In genomic region chr1:206635080-206635982, GRCh38 we compare ENCODE assay signal across 1 cellular context.
TF ChIP-seq lines count a peak whose summit lies in the region.

TSS of gene DYRK3 (plus strand) at chr1:206635536. CDS start at chr1:206635704, 168 bp downstream.

TF ChIP-seq in HEK293, 187 proteins besides CTCF, POLR2A, EP300 and RAD21 (continued from another document and continues in another):
- no peak for TF ChIP-seq ZNF280D (tag by site-specific recombination; IDR thresholded peaks at IDR 0.05)
- TF ChIP-seq KLF16 (tag by site-specific recombination; IDR thresholded peaks at IDR 0.05): peak; percentile 94
- no peak for TF ChIP-seq ZNF488 (tag by site-specific recombination; IDR thresholded peaks at IDR 0.05)
- peak; percentile 71 for TF ChIP-seq PRDM1 (tag by site-specific recombination; IDR thresholded peaks at IDR 0.05)
- no peak for TF ChIP-seq SCRT1 (tag by site-specific recombination; IDR thresholded peaks at IDR 0.05; ENCODE audit: borderline replicate concordance)
- peak; percentile 74 for TF ChIP-seq MYNN (tag by site-specific recombination; IDR thresholded peaks at IDR 0.05; ENCODE audit: borderline replicate concordance)
- peak; percentile 75 for TF ChIP-seq ZBTB17 (tag by site-specific recombination; IDR thresholded peaks at IDR 0.05)
- peak; percentile 99 for TF ChIP-seq ZBTB10 (tag by site-specific recombination; IDR thresholded peaks at IDR 0.05)
- no peak for TF ChIP-seq ZNF37A (tag by site-specific recombination; IDR thresholded peaks at IDR 0.05)
- TF ChIP-seq ZNF426 (tag by site-specific recombination; IDR thresholded peaks at IDR 0.05): no peak
- TF ChIP-seq TSHZ1 (tag by site-specific recombination; IDR thresholded peaks at IDR 0.05; ENCODE audit: borderline replicate concordance): no peak
- no peak for TF ChIP-seq ZFP3 (tag by site-specific recombination; IDR thresholded peaks at IDR 0.05; ENCODE audit: low read depth)
- TF ChIP-seq ZSCAN23 (tag by site-specific recombination; IDR thresholded peaks at IDR 0.05): no peak
- no peak for TF ChIP-seq ZFP41 (tag by site-specific recombination; IDR thresholded peaks at IDR 0.05; ENCODE audit: borderline replicate concordance)
- peak; percentile 59; the same call in 1 of the 2 replicates for TF ChIP-seq KLF7 (tag by site-specific recombination; IDR thresholded peaks at IDR 0.05; ENCODE audit: borderline replicate concordance)
- TF ChIP-seq ZNF184 (tag by site-specific recombination; IDR thresholded peaks at IDR 0.05): no peak
- no peak for TF ChIP-seq ZNF239 (tag by site-specific recombination; IDR thresholded peaks at IDR 0.05)
- TF ChIP-seq ZNF404 (tag by site-specific recombination; IDR thresholded peaks at IDR 0.05): no peak
- TF ChIP-seq ZNF274 (IDR thresholded peaks at IDR 0.05; ENCODE audit: low read length): no peak
- no peak for TF ChIP-seq ZNF274 (tag by site-specific recombination; IDR thresholded peaks at IDR 0.05; ENCODE audit: borderline replicate concordance)
- no peak; the same call in 1 of the 2 replicates for TF ChIP-seq ZNF324 (tag by site-specific recombination; IDR thresholded peaks at IDR 0.05)
- no peak for TF ChIP-seq ZNF146 (tag by site-specific recombination; IDR thresholded peaks at IDR 0.05)
- TF ChIP-seq ZNF785 (tag by site-specific recombination; IDR thresholded peaks at IDR 0.05): no peak
- no peak for TF ChIP-seq ZNF521 (tag by site-specific recombination; IDR thresholded peaks at IDR 0.05)
- no peak for TF ChIP-seq GFI1B (tag by site-specific recombination; IDR thresholded peaks at IDR 0.05)
- TF ChIP-seq PRDM2 (tag by site-specific recombination; IDR thresholded peaks at IDR 0.05; ENCODE audit: borderline replicate concordance): no peak
- TF ChIP-seq KLF17 (tag by site-specific recombination; IDR thresholded peaks at IDR 0.05): peak; percentile 58; the same call in 1 of the 2 replicates
- TF ChIP-seq ZNF16 (tag by site-specific recombination; IDR thresholded peaks at IDR 0.05; ENCODE audit: low read depth): no peak
- TF ChIP-seq ZNF560 (tag by site-specific recombination; IDR thresholded peaks at IDR 0.05; ENCODE audit: borderline replicate concordance): no peak
- TF ChIP-seq HOXD13 (CRISPR knock-in tag; IDR thresholded peaks at IDR 0.05; ENCODE audit: borderline replicate concordance): no peak
- no peak for TF ChIP-seq OSR2 (tag by site-specific recombination; IDR thresholded peaks at IDR 0.05)
- TF ChIP-seq ZNF174 (tag by site-specific recombination; IDR thresholded peaks at IDR 0.05): no peak
- peak; percentile 91; the same call in 1 of the 2 replicates for TF ChIP-seq ZNF501 (tag by site-specific recombination; IDR thresholded peaks at IDR 0.05)
- no peak for TF ChIP-seq ZNF114 (tag by site-specific recombination; IDR thresholded peaks at IDR 0.05)
- peak; percentile 58 for TF ChIP-seq ZNF423 (tag by site-specific recombination; IDR thresholded peaks at IDR 0.05)
- TF ChIP-seq ZNF24 (tag by site-specific recombination; IDR thresholded peaks at IDR 0.05): no peak
- no peak for TF ChIP-seq ZBTB21 (tag by site-specific recombination; IDR thresholded peaks at IDR 0.05)
- 0 out of 2 replicates have a peak, but pooled peaks have one; percentile 11 for TF ChIP-seq ZSCAN16 (tag by site-specific recombination; IDR thresholded peaks at IDR 0.05)
- TF ChIP-seq ZNF202 (tag by site-specific recombination; IDR thresholded peaks at IDR 0.05; ENCODE audit: borderline replicate concordance): no peak
- no peak for TF ChIP-seq HOXA7 (CRISPR knock-in tag; IDR thresholded peaks at IDR 0.05; ENCODE audit: borderline replicate concordance)
- TF ChIP-seq ZNF600 (tag by site-specific recombination; IDR thresholded peaks at IDR 0.05): peak; percentile 98
- no peak for TF ChIP-seq ZNF19 (tag by site-specific recombination; IDR thresholded peaks at IDR 0.05; ENCODE audit: low read depth)
- TF ChIP-seq ZNF658 (tag by site-specific recombination; IDR thresholded peaks at IDR 0.05): no peak
- TF ChIP-seq ZNF585B (tag by site-specific recombination; IDR thresholded peaks at IDR 0.05): no peak
- TF ChIP-seq ZNF280C (tag by site-specific recombination; IDR thresholded peaks at IDR 0.05): no peak
- TF ChIP-seq ZNF558 (tag by site-specific recombination; IDR thresholded peaks at IDR 0.05): no peak
- TF ChIP-seq ZNF792 (tag by site-specific recombination; IDR thresholded peaks at IDR 0.05): peak; percentile 79; the same call in 1 of the 2 replicates
- no peak for TF ChIP-seq ZNF248 (tag by site-specific recombination; IDR thresholded peaks at IDR 0.05)
- no peak for TF ChIP-seq ZNF837 (tag by site-specific recombination; IDR thresholded peaks at IDR 0.05)
